In the genomic region with DNA sequence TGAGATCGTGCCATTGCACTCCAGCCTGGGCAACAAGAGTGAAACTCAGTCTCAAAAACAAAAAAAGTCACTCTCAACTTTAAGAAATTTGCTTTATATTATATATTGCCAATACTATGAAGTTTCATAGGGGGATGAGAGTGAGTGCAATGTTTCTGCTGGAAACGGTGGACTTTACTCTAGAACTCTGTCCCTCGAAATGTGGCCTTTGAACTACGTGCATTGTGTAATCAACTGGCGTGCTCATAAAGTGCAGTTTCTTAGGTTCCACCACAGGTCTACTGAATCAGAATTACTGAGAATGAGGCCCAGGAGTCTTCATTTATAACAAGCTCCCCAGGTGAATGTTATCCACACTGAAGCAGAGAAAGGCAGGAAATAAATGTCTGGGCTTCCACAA, we compare ENCODE assay signal across 27 cellular contexts. TPM values are rescaled to one million over a fixed set of nuclear protein-coding genes. Genes with fewer than 3 reads are reported as not detected.
DNase-seq lines count a peak whose midpoint lies in the region; ATAC-seq, FAIRE-seq and TF ChIP-seq lines count a peak whose summit lies in the region.
"Had no signal": no experiment of that assay in that cellular context is flagged by ENCODE, and none has a peak within 500 bp of the region (broad histone marks: within the 10 kb centered on the region; RNA-seq: fewer than 3 reads in every experiment).

No MANE protein-coding gene starts in this region.

- TF ChIP-seq EP300 in H1 (IDR thresholded peaks at IDR 0.05; ENCODE audit: borderline replicate concordance in 1 of 2, low read depth in 2 of 2, low read length in 2 of 2) (no peak), esophagus muscularis mucosa (IDR thresholded peaks at IDR 0.05) (no peak)

- no peak overlapping the region for H4K91ac ChIP-seq in H1 (replicated peaks; ENCODE audit: insufficient read length, low read length)

- no peaks in the 10 kb centered on the region for H3K27me3 ChIP-seq in H1 (replicated peaks in 1 of 4; ENCODE audit: control insufficient read depth in 3 of 4, extremely low read depth in 1 of 4, insufficient read depth in 3 of 4, low read length in 3 of 4)
- H3K27me3 ChIP-seq in liver (ENCODE audit: control insufficient read depth in 4 of 4, insufficient read depth in 4 of 4, low read length in 3 of 4), result no peaks in the 10 kb centered on the region
- no peaks in the 10 kb centered on the region for H3K27me3 ChIP-seq in esophagus muscularis mucosa
- H3K27me3 ChIP-seq: BE2C; BLaER1 treated with 17β-estradiol and CSF1 and Interleukin-3, amounts not matched to agents 10 nM and 100 nM had no signal

- no peaks in the 10 kb centered on the region for H3K4me1 ChIP-seq in H1 (replicated peaks in 1 of 4; ENCODE audit: control insufficient read depth in 3 of 4, insufficient read depth in 4 of 4, low read length in 3 of 4)
- H3K4me1 ChIP-seq in liver (ENCODE audit: control insufficient read depth in 4 of 4, insufficient read depth in 4 of 4, low read length in 3 of 4), result no peaks in the 10 kb centered on the region
- no peaks in the 10 kb centered on the region for H3K4me1 ChIP-seq in esophagus muscularis mucosa
- H3K4me1 ChIP-seq: BE2C; BLaER1 treated with 17β-estradiol and CSF1 and Interleukin-3, amounts not matched to agents 10 nM and 100 nM had no signal

- H3K79me2 ChIP-seq in H1 (ENCODE audit: control insufficient read depth in 1 of 2, insufficient read depth in 2 of 2, low read length in 2 of 2), result no peaks in the 10 kb centered on the region

- H3K4ac ChIP-seq in H1 (replicated peaks; ENCODE audit: insufficient read length, low read depth, low read length), result no peak overlapping the region

- no peaks in the 10 kb centered on the region for H3K27me3 Mint-ChIP-seq in activated T-helper 2 cell treated with anti-CD3 and anti-CD28 coated beads, Interferon-gamma antibody, Interleukin-2, Interleukin-4, amounts not matched to agents 10 μg/mL and 5 μg/mL and 100 μg/mL, durations not matched to agents 14 hours and 24 hours and 36 hours (ENCODE audit: low read depth)

- no peaks in the 10 kb centered on the region for H3K9me3 Mint-ChIP-seq in activated T-helper 2 cell treated with anti-CD3 and anti-CD28 coated beads, Interferon-gamma antibody, Interleukin-2, Interleukin-4, amounts not matched to agents 10 μg/mL and 5 μg/mL and 100 μg/mL, durations not matched to agents 14 hours and 24 hours and 36 hours
- H3K9me3 Mint-ChIP-seq: HFFc6 had no signal

- H4K20me1 ChIP-seq in H1 (replicated peaks in 1 of 2; ENCODE audit: control insufficient read depth in 1 of 2, insufficient read depth in 2 of 2, low read length in 2 of 2), result no peaks in the 10 kb centered on the region
- H4K20me1 ChIP-seq: BLaER1 treated with 17β-estradiol and CSF1 and Interleukin-3, amounts not matched to agents 10 nM and 100 nM had no signal

- H3K23me2 ChIP-seq in H1 (ENCODE audit: low read depth, low read length), result no peaks in the 10 kb centered on the region

- no peaks in the 10 kb centered on the region for H3K36me3 Mint-ChIP-seq in activated T-helper 2 cell treated with anti-CD3 and anti-CD28 coated beads, Interferon-gamma antibody, Interleukin-2, Interleukin-4, amounts not matched to agents 10 μg/mL and 5 μg/mL and 100 μg/mL, durations not matched to agents 14 hours and 24 hours and 36 hours (ENCODE audit: low read depth)
- H3K36me3 Mint-ChIP-seq: CD14-positive monocyte; CD8-positive, alpha-beta memory T cell had no signal

- no peaks in the 10 kb centered on the region for H3K9me3 ChIP-seq in H1 (ENCODE audit: insufficient read depth in 2 of 2, low read depth in 1 of 2, low read length in 1 of 2)
- no peaks in the 10 kb centered on the region for H3K9me3 ChIP-seq in liver (ENCODE audit: control insufficient read depth in 4 of 4, low read length in 3 of 4)
- H3K9me3 ChIP-seq in esophagus muscularis mucosa, result no peaks in the 10 kb centered on the region
- H3K9me3 ChIP-seq: A549; BE2C; BLaER1 treated with 17β-estradiol and CSF1 and Interleukin-3, amounts not matched to agents 10 nM and 100 nM; HAP-1 had no signal

- no peak overlapping the region for H3K4me3 ChIP-seq in H1 (ENCODE audit: extremely low read depth in 1 of 4, insufficient read depth in 2 of 4, low read depth in 3 of 4, low read length in 4 of 4)
- H3K4me3 ChIP-seq in liver (ENCODE audit: low read depth in 1 of 3, low read length in 3 of 3), result no peak overlapping the region
- no peak overlapping the region for H3K4me3 ChIP-seq in esophagus muscularis mucosa
- H3K4me3 ChIP-seq: A549; BLaER1 treated with 17β-estradiol and CSF1 and Interleukin-3, amounts not matched to agents 10 nM and 100 nM; GM12878; GM23248; HAP-1 had no signal

- POLR2A ChIA-PET in H1 (lab: Charles Lee; ENCODE audit: partially characterized antibody), result no interaction called here

- H3K14ac ChIP-seq in H1 (ENCODE audit: insufficient read length), result no peak overlapping the region

- H4K5ac ChIP-seq in H1 (ENCODE audit: insufficient read length, low read depth, low read length), result no peak overlapping the region

- H2AK5ac ChIP-seq in H1 (ENCODE audit: low read depth, low read length), result no peak overlapping the region

- no peak overlapping the region for H3K18ac ChIP-seq in H1 (ENCODE audit: extremely low read depth, low read length)

- no peak overlapping the region for H3K27ac Mint-ChIP-seq in activated T-helper 2 cell treated with anti-CD3 and anti-CD28 coated beads, Interferon-gamma antibody, Interleukin-2, Interleukin-4, amounts not matched to agents 10 μg/mL and 5 μg/mL and 100 μg/mL, durations not matched to agents 14 hours and 24 hours and 36 hours
- H3K27ac Mint-ChIP-seq: CD14-positive monocyte; CD4-positive, alpha-beta T cell; CD8-positive, alpha-beta memory T cell; HFFc6 had no signal

- H3K36me3 ChIP-seq in H1 (ENCODE audit: control insufficient read depth in 2 of 4, insufficient read depth in 4 of 4, low read length in 3 of 4) (no peaks in the 10 kb centered on the region), liver (ENCODE audit: control insufficient read depth in 4 of 4, insufficient read depth in 3 of 4, low read depth in 1 of 4, low read length in 3 of 4) (no peaks in the 10 kb centered on the region), esophagus muscularis mucosa (no peaks in the 10 kb centered on the region)
- H3K36me3 ChIP-seq: BE2C; BLaER1 treated with 17β-estradiol and CSF1 and Interleukin-3, amounts not matched to agents 10 nM and 100 nM; HAP-1 had no signal

- no peak overlapping the region for H3K56ac ChIP-seq in H1 (replicated peaks; ENCODE audit: insufficient read length, low read depth, low read length)

- no peak overlapping the region for H3K4me3 Mint-ChIP-seq in activated T-helper 2 cell treated with anti-CD3 and anti-CD28 coated beads, Interferon-gamma antibody, Interleukin-2, Interleukin-4, amounts not matched to agents 10 μg/mL and 5 μg/mL and 100 μg/mL, durations not matched to agents 14 hours and 24 hours and 36 hours (ENCODE audit: low read depth)
- H3K4me3 Mint-ChIP-seq: CD14-positive monocyte; CD4-positive, alpha-beta T cell; CD8-positive, alpha-beta memory T cell; HFFc6 had no signal

- H3K27ac ChIP-seq in H1 (ENCODE audit: low read depth, low read length) (no peak overlapping the region), liver (ENCODE audit: low read depth in 1 of 2, low read length in 2 of 2) (no peak overlapping the region), esophagus muscularis mucosa (replicated peaks in 1 of 4) (no peak overlapping the region)
- H3K27ac ChIP-seq: A549; BLaER1 treated with 17β-estradiol and CSF1 and Interleukin-3, amounts not matched to agents 10 nM and 100 nM; GM23248 had no signal

- no peak overlapping the region for H3K4me2 ChIP-seq in H1 (ENCODE audit: insufficient read depth in 1 of 2, low read depth in 2 of 2, low read length in 2 of 2)
- H3K4me2 ChIP-seq: A549; BLaER1 treated with 17β-estradiol and CSF1 and Interleukin-3, amounts not matched to agents 10 nM and 100 nM had no signal

- no peak overlapping the region for H3K23ac ChIP-seq in H1 (ENCODE audit: insufficient read length)

- CTCF ChIA-PET in H1 (lab: Charles Lee; ENCODE audit: partially characterized antibody), result interaction anchor here (1.1 kb wide), 1 partner anchor 95 kb away, joined by 3 read pairs; no protein-coding TSS in a partner anchor

- FAIRE-seq in H1 (lab: Jason Lieb, UNC), result no peak
- FAIRE-seq: A549, D721Med, GM12878, GM19239, H54 had no signal

- no peak overlapping the region for H2BK120ac ChIP-seq in H1 (replicated peaks; ENCODE audit: low read depth, low read length)

- intact Hi-C loops in esophagus muscularis mucosa (cut with DNase I), result no loop called here
- intact Hi-C loops in activated T-helper 2 cell treated with anti-CD3 and anti-CD28 coated beads, Interferon-gamma antibody, Interleukin-2, Interleukin-4, amounts not matched to agents 10 μg/mL and 5 μg/mL and 100 μg/mL, durations not matched to agents 14 hours and 24 hours and 36 hours (cut with micrococcal nuclease), result no loop called here

- ATAC-seq in HG02678 (IDR thresholded peaks at IDR 0.05; ENCODE audit: unreplicated experiment), result no peak
- ATAC-seq: A549, GM12878 had no signal

- no peaks in the 10 kb centered on the region for H3K79me1 ChIP-seq in H1 (ENCODE audit: low read depth, low read length)

- no peak overlapping the region for H3K9ac ChIP-seq in H1 (replicated peaks in 1 of 4; ENCODE audit: extremely low read depth in 1 of 4, low read depth in 3 of 4, low read length in 3 of 4)
- H3K9ac ChIP-seq in liver (ENCODE audit: low read depth in 1 of 2, low read length in 2 of 2), result no peak overlapping the region
- H3K9ac ChIP-seq: BLaER1 treated with 17β-estradiol and CSF1 and Interleukin-3, amounts not matched to agents 10 nM and 100 nM; GM23248 had no signal

- no peak overlapping the region for H2BK5ac ChIP-seq in H1 (ENCODE audit: low read depth, low read length)

- H3K4me1 Mint-ChIP-seq in activated T-helper 2 cell treated with anti-CD3 and anti-CD28 coated beads, Interferon-gamma antibody, Interleukin-2, Interleukin-4, amounts not matched to agents 10 μg/mL and 5 μg/mL and 100 μg/mL, durations not matched to agents 14 hours and 24 hours and 36 hours (ENCODE audit: low read depth), result no peaks in the 10 kb centered on the region
- H3K4me1 Mint-ChIP-seq: CD14-positive monocyte; CD8-positive, alpha-beta memory T cell had no signal

- 96% methylated on average over 5 of the region's 5 CpGs; no CpG with 5 or more reads in 1 of the 2 experiments for WGBS in H1 (ENCODE audit: extremely low coverage in 1 of 2, insufficient coverage in 1 of 2, insufficient read length in 1 of 2, insufficient replicate concordance in 2 of 2, low coverage in 1 of 2, low lambda C conversion rate in 2 of 2, missing lambda C conversion rate in 1 of 2), 2 experiments
- 58% methylated on average over 5 of the region's 5 CpGs for WGBS in liver
- 96% methylated on average over 5 of the region's 5 CpGs for WGBS in esophagus muscularis mucosa

- H2BK15ac ChIP-seq in H1 (ENCODE audit: low read length), result no peak overlapping the region

- TF ChIP-seq CTCF in H1 (IDR thresholded peaks at IDR 0.05; ENCODE audit: control extremely low read depth in 1 of 3, insufficient read depth in 1 of 3, low read depth in 1 of 3, low read length in 3 of 3) (no peak), liver (IDR thresholded peaks at IDR 0.05; ENCODE audit: low read depth, low read length, missing input control) (no peak), esophagus muscularis mucosa (IDR thresholded peaks at IDR 0.05) (no peak)

- no peak for TF ChIP-seq RAD21 in H1 (IDR thresholded peaks at IDR 0.05 in 1 of 2, conservative IDR thresholded peaks at IDR 0.05 in 1 of 2; ENCODE audit: low read depth in 2 of 2, low read length in 2 of 2)
- peak in 1 of 2 donors; percentile 6 for TF ChIP-seq RAD21 in liver (IDR thresholded peaks at IDR 0.05)

- DNase-seq in HuH-7 (ENCODE audit: low spot score) (peak; percentile 6), H1 (ENCODE audit: low read depth in 1 of 2, low spot score in 2 of 2) (no peak), MV-4-11 (lab: John Stamatoyannopoulos, UW) (no peak), esophagus muscularis mucosa (ENCODE audit: extremely low spot score) (no peak)
- no peak for DNase-seq in activated T-helper 2 cell treated with anti-CD3 and anti-CD28 coated beads, Interferon-gamma antibody, Interleukin-2, Interleukin-4, amounts not matched to agents 10 μg/mL and 5 μg/mL and 100 μg/mL, durations not matched to agents 14 hours and 24 hours and 36 hours (ENCODE audit: low spot score)
- DNase-seq: 8988T; ACHN; AML-193; BE2C; CD4-positive, alpha-beta T cell; CD8-positive, alpha-beta memory T cell; DMS 273 treated with DMSO at 0.1 percent for 48 hours; DMS79; EL; GDM1; GM23248; HFFc6 had no signal

- no peak overlapping the region for H4K8ac ChIP-seq in H1 (ENCODE audit: extremely low read depth, insufficient read depth, low read length)

- TF ChIP-seq POLR2A in H1 (IDR thresholded peaks at IDR 0.05; ENCODE audit: control extremely low read depth in 1 of 2, low read depth in 2 of 2, low read length in 2 of 2) (no peak), esophagus muscularis mucosa (IDR thresholded peaks at IDR 0.05; ENCODE audit: low read depth) (no peak)

- peak overlapping the region; percentile 72; the same call in 1 of the 2 replicates for H2AFZ ChIP-seq in H1 (ENCODE audit: low read length)
- H2AFZ ChIP-seq: GM23248 had no signal

- no peak overlapping the region for H2BK20ac ChIP-seq in H1 (ENCODE audit: low read length)

- no peak overlapping the region for H2BK12ac ChIP-seq in H1 (ENCODE audit: low read depth, low read length)

RNA-seq across cellular contexts. Expression of a gene that starts 24.1 kb away (rescaled TPM):
- not detected in 2 replicates for total RNA-seq in H1 (2021; fragmentation: NEBNext Ultra II Directional; extraction: Animal tissue kit (Norgen Biotek cat#: 25700))
- polyA plus RNA-seq in H1 (2011; rRNA removed) (not detected in 2 replicates), liver (not detected)
- not detected for polyA plus RNA-seq in H1 (2011; cell fraction: cytosol; rRNA removed)
- polyA plus RNA-seq in H1 (2011; cell fraction: nucleus; rRNA removed), result not detected
- polyA plus RNA-seq in H1 (2012, experiment 1 of 2), result not detected in 4 replicates
- polyA plus RNA-seq in H1 (2012, experiment 2 of 2), result not detected
- polyA plus RNA-seq in H1 (2013, experiment 1 of 2), result not detected
- polyA plus RNA-seq in H1 (2013, experiment 2 of 2), result not detected
- not detected in 2 replicates for polyA minus RNA-seq in H1 (2011; rRNA and poly(A)+ RNA removed)
- not detected for polyA minus RNA-seq in H1 (2011; cell fraction: cytosol; rRNA and poly(A)+ RNA removed)
- not detected for polyA minus RNA-seq in H1 (2011; cell fraction: nucleus; rRNA and poly(A)+ RNA removed)
- total RNA-seq in liver (not detected), esophagus muscularis mucosa (not detected)
- total RNA-seq in activated T-helper 2 cell treated with anti-CD3 and anti-CD28 coated beads, Interferon-gamma antibody, Interleukin-2, Interleukin-4, amounts not matched to agents 10 μg/mL and 5 μg/mL and 100 μg/mL, durations not matched to agents 14 hours and 24 hours and 36 hours, result not detected in 2 replicates
- total RNA-seq: CD4-positive, alpha-beta T cell; CD8-positive, alpha-beta memory T cell; GM12878; GM23248; HFFc6 had no signal
- polyA plus RNA-seq: A549; CD14-positive monocyte; CD8-positive, alpha-beta memory T cell; GM23248 had no signal
